Comparison of ENCODE assay signal across 27 cellular contexts in the genomic region with DNA sequence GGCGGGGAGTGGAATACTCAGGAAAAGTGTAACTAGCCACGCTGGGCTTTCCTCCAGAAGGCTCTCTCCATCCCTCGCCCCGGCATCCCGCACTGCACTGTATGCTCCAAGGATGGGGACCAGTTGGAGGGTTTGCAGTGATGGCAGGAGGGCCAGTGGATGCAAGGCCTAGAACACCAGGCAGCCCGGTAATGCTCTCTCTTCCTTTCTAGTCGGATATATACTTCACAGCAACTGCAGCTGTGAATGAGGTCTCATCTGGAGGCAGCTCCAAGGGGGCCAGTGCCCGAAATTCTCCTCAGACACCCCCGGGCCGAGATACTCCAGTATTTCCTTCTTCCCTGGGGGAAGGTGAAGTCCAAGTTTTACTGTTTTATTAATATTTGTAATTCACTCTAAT. TPM values are rescaled to one million over a fixed set of nuclear protein-coding genes. Genes with fewer than 3 reads are reported as not detected.
DNase-seq lines count a peak whose midpoint lies in the region; ATAC-seq, FAIRE-seq and TF ChIP-seq lines count a peak whose summit lies in the region.
"Had no signal": no experiment of that assay in that cellular context is flagged by ENCODE, and none has a peak within 500 bp of the region (broad histone marks: within the 10 kb centered on the region; RNA-seq: fewer than 3 reads in every experiment).

No MANE protein-coding gene starts in this region.

- H3K9ac ChIP-seq in trophoblast cell (ENCODE audit: low read length) = no peak overlapping the region

- H2BK5ac ChIP-seq in trophoblast cell (ENCODE audit: low read depth, low read length, poor library complexity) = no peak overlapping the region

- no peak overlapping the region for H3K14ac ChIP-seq in trophoblast cell (ENCODE audit: low read length)

- no peak for FAIRE-seq in A549 (lab: Jason Lieb, UNC)
- FAIRE-seq: A204.1, GM12878, HepG2 had no signal

- H3K79me1 ChIP-seq in trophoblast cell (ENCODE audit: low read length) = peaks cover 26% of the 10 kb centered on the region

- no peak overlapping the region for H4K91ac ChIP-seq in trophoblast cell (ENCODE audit: low read depth, low read length)

- H3K23ac ChIP-seq in trophoblast cell (ENCODE audit: low read length) = no peak overlapping the region

- TF ChIP-seq POLR2A in A549 (IDR thresholded peaks at IDR 0.05; ENCODE audit: low read length) = no peak

- H3K4me3 Mint-ChIP-seq in Caco-2 (ENCODE audit: unreplicated experiment) (no peak overlapping the region), brain (no peak overlapping the region)
- H3K4me3 Mint-ChIP-seq: CD8-positive, alpha-beta T cell had no signal

- H3K27ac ChIP-seq in A549 (peak overlapping the region; percentile 88 to 94), trophoblast cell (ENCODE audit: low read depth, low read length) (no peak overlapping the region)
- H3K27ac ChIP-seq: C4-2B, SJSA1 had no signal

- intact Hi-C loops in Caco-2 (cut with micrococcal nuclease; ENCODE audit: unreplicated experiment) = no loop called here

- H3K4me2 ChIP-seq in A549 (no peak overlapping the region), trophoblast cell (ENCODE audit: low read length) (no peak overlapping the region)

- H3K27ac Mint-ChIP-seq in Caco-2 (ENCODE audit: unreplicated experiment) (peak overlapping the region; percentile 51), brain (peak overlapping the region in 3 of 5 experiments; percentile 37 to 71 (median 61))
- H3K27ac Mint-ChIP-seq: CD8-positive, alpha-beta T cell had no signal

- in situ Hi-C loops in HAP-1 (cut with MboI; ENCODE audit: low sequenced_read_pairs) = no loop called here

- POLR2A ChIA-PET in A549 (lab: Yijun Ruan, JAX) = interaction anchor here (1.1 kb wide), 1 partner anchor 8 kb away, joined by 3 read pairs; no protein-coding TSS in a partner anchor
- POLR2A ChIA-PET in Caco-2 (lab: Charles Lee) = no interaction called here

- 88% methylated on average over 10 of the region's 10 CpGs for WGBS in A549 (ENCODE audit: missing lambda C conversion rate)
- no CpG with 5 or more reads among the region's 10 CpGs for WGBS in trophoblast cell (ENCODE audit: extremely low coverage, insufficient coverage, insufficient read length)

- H4K8ac ChIP-seq in trophoblast cell (ENCODE audit: low read depth, low read length) = no peak overlapping the region

- no peaks in the 10 kb centered on the region for H3K27me3 Mint-ChIP-seq in Caco-2 (ENCODE audit: insufficient read depth, unreplicated experiment)
- H3K27me3 Mint-ChIP-seq in brain = peaks cover 3% of the 10 kb centered on the region

- H3K27me3 ChIP-seq in Caco-2 (replicated peaks; ENCODE audit: control insufficient read depth, insufficient read depth, low read length) (no peaks in the 10 kb centered on the region), trophoblast cell (ENCODE audit: insufficient read depth, low read length) (no peaks in the 10 kb centered on the region), HAP-1 (ENCODE audit: low read depth) (no peaks in the 10 kb centered on the region)
- H3K27me3 ChIP-seq: SJSA1 had no signal

- H2AFZ ChIP-seq in trophoblast cell (ENCODE audit: insufficient read depth, low read length, poor library complexity) = no peak overlapping the region

- peaks cover 61% of the 10 kb centered on the region for H3K4me1 Mint-ChIP-seq in Caco-2 (ENCODE audit: low read depth, unreplicated experiment)
- H3K4me1 Mint-ChIP-seq in brain = peaks cover 36% of the 10 kb centered on the region

- H3K9me3 Mint-ChIP-seq in Caco-2 (ENCODE audit: unreplicated experiment) (no peaks in the 10 kb centered on the region), brain (no peaks in the 10 kb centered on the region)
- H3K9me3 Mint-ChIP-seq: CD8-positive, alpha-beta T cell had no signal

- H3K9me3 ChIP-seq in A549 (no peaks in the 10 kb centered on the region), Caco-2 (no peaks in the 10 kb centered on the region), trophoblast cell (ENCODE audit: insufficient read depth, low read depth, low read length) (no peaks in the 10 kb centered on the region), HAP-1 (no peaks in the 10 kb centered on the region)
- H3K9me3 ChIP-seq: SJSA1 had no signal

- TF ChIP-seq EP300 in A549 (IDR thresholded peaks at IDR 0.05) = no peak

- H3K36me3 Mint-ChIP-seq in Caco-2 (ENCODE audit: insufficient read depth, unreplicated experiment) = peaks cover 23% of the 10 kb centered on the region
- H3K36me3 Mint-ChIP-seq in brain = peaks cover 4% of the 10 kb centered on the region
- H3K36me3 Mint-ChIP-seq: CD8-positive, alpha-beta T cell had no signal

- TF ChIP-seq RAD21 in A549 (conservative IDR thresholded peaks at IDR 0.05 in 1 of 2, IDR thresholded peaks at IDR 0.05 in 1 of 2) = no peak

- no peak overlapping the region for H2BK120ac ChIP-seq in trophoblast cell (ENCODE audit: insufficient read depth, low read length, poor library complexity)

- CTCF ChIA-PET in A549 (lab: Yijun Ruan, JAX) = no interaction called here
- CTCF ChIA-PET in Caco-2 (lab: Charles Lee) = interaction anchor here (0.9 kb wide), 1 partner anchor 16 kb away, joined by 7 read pairs; no protein-coding TSS in a partner anchor

- no peak overlapping the region for H4K12ac ChIP-seq in trophoblast cell (ENCODE audit: low read depth, low read length)

- H3K36me3 ChIP-seq in Caco-2 (ENCODE audit: control insufficient read depth, insufficient read depth, low read length) (no peaks in the 10 kb centered on the region), trophoblast cell (ENCODE audit: control insufficient read depth in 1 of 2, insufficient read depth in 2 of 2, low read length in 2 of 2) (no peaks in the 10 kb centered on the region), HAP-1 (replicated peaks) (no peaks in the 10 kb centered on the region)
- H3K36me3 ChIP-seq: SJSA1 had no signal

- H3K4me1 ChIP-seq in A549 (peaks cover 35% of the 10 kb centered on the region), Caco-2 (peaks cover 55% of the 10 kb centered on the region), trophoblast cell (ENCODE audit: control insufficient read depth in 1 of 2, insufficient read depth in 2 of 2, low read length in 2 of 2) (peaks cover 28 to 34% of the 10 kb centered on the region in 2 experiments), HAP-1 (peaks cover 15% of the 10 kb centered on the region)

- no TSS peak for BruUV-seq in Caco-2 (replicated peaks; lab: Mats Ljungman, UMichigan)

- H2AK5ac ChIP-seq in trophoblast cell (ENCODE audit: low read length) = no peak overlapping the region

- ATAC-seq in A549 (no peak), GM21576 (IDR thresholded peaks at IDR 0.05; ENCODE audit: unreplicated experiment) (no peak)
- ATAC-seq: CD8-positive, alpha-beta T cell; GM12878; HepG2; PC-3 had no signal

- no peak overlapping the region for H3K18ac ChIP-seq in trophoblast cell (ENCODE audit: low read length)

- H2BK12ac ChIP-seq in trophoblast cell (ENCODE audit: low read length) = peak overlapping the region; percentile 96

- TF ChIP-seq CTCF in A549 (IDR thresholded peaks at IDR 0.05) = no peak
- no peak for TF ChIP-seq CTCF in Caco-2 (IDR thresholded peaks at IDR 0.05; ENCODE audit: insufficient read depth in 1 of 2, low read depth in 1 of 2, low read length in 1 of 2, severe bottlenecking in 1 of 2, unreplicated experiment in 1 of 2)
- TF ChIP-seq CTCF in brain (conservative IDR thresholded peaks at IDR 0.05) = no peak

- H3K4me3 ChIP-seq in A549 (no peak overlapping the region), Caco-2 (ENCODE audit: low read depth, low read length) (no peak overlapping the region), trophoblast cell (ENCODE audit: low read depth, low read length) (no peak overlapping the region), HAP-1 (no peak overlapping the region)
- H3K4me3 ChIP-seq: GM12878, SJSA1 had no signal

- H3K79me2 ChIP-seq in trophoblast cell (ENCODE audit: control insufficient read depth, insufficient read depth, low read length, poor library complexity) = no peaks in the 10 kb centered on the region

- DNase-seq in A549 (ENCODE audit: low read depth in 1 of 2, low spot score in 1 of 2) = no peak
- peak in 1 of 2 experiments; percentile 22 for DNase-seq in Caco-2
- no peak for DNase-seq in trophoblast cell
- no peak for DNase-seq in activated CD4-positive, alpha-beta T cell treated with anti-CD3 and anti-CD28 coated beads, Interleukin-2, amount 50 U/mL, for 4 hours
- no peak for DNase-seq in HAP-1 (ENCODE audit: low spot score in 2 of 2)
- DNase-seq: AML-193; CD8-positive, alpha-beta T cell; DMS 273 treated with DMSO at 0.1 percent for 48 hours; DMS79; EL; GDM1; NCI-H1105 treated with DMSO at 0.1 percent for 48 hours; NCI-H146; NCI-H2029; NCI-H446; NCI-H526; NCI-H82; NK-92 treated with Interleukin-12 subunit alpha and Interleukin-12 subunit beta, amount 100 ng/mL, for 24 hours; PC-3; Right ventricle myocardium superior had no signal

- H3K4ac ChIP-seq in trophoblast cell (ENCODE audit: low read depth, low read length) = no peak overlapping the region

TF ChIP-seq in A549, 52 proteins besides CTCF, POLR2A, EP300 and RAD21:
- TF ChIP-seq BHLHE40 (IDR thresholded peaks at IDR 0.05; ENCODE audit: low read depth, low read length) = no peak

RNA-seq across cellular contexts. Expression of gene SLC2A8, which starts 10.0 kb away (rescaled TPM):
- polyA plus RNA-seq in A549 (2011; rRNA removed) (7.3 and 8.3 TPM in 2 replicates), A549 (2017; fragmentation: RNase III; extraction: RNeasy Plus Mini Kit Qiagen cat#74134 plus additional on column Dnase treatment) (16.0 to 16.3 TPM (median 16.3 TPM) in 3 replicates), brain (ENCODE audit: insufficient read depth, low read depth, low replicate concordance) (23.4 TPM)
- polyA plus RNA-seq in A549 (2012; cell fraction: cytosol; rRNA removed) = 14.2 and 24.1 TPM in 2 replicates
- 37.4 and 58.1 TPM in 2 replicates for polyA plus RNA-seq in A549 (2012; cell fraction: nucleus; rRNA removed)
- 9.9 and 10.5 TPM in 2 replicates for polyA minus RNA-seq in A549 (2011; rRNA and poly(A)+ RNA removed)
- 141 and 144 TPM in 2 replicates for total RNA-seq in Caco-2 (2022)
- polyA plus RNA-seq in trophoblast cell (2013) = 31.3 and 31.4 TPM in 2 replicates

RNA-seq across cellular contexts. Expression of gene ZNF79, which starts 37.2 kb away (rescaled TPM):
- polyA plus RNA-seq in A549 (2011; rRNA removed) (5.7 and 7.4 TPM in 2 replicates), A549 (2017; fragmentation: RNase III; extraction: RNeasy Plus Mini Kit Qiagen cat#74134 plus additional on column Dnase treatment) (4.9 to 5.5 TPM (median 5.1 TPM) in 3 replicates), brain (ENCODE audit: insufficient read depth, low read depth, low replicate concordance) (6.6 TPM)
- 2.5 and 2.7 TPM in 2 replicates for polyA plus RNA-seq in A549 (2012; cell fraction: cytosol; rRNA removed)
- 3.5 and 4.7 TPM in 2 replicates for polyA plus RNA-seq in A549 (2012; cell fraction: nucleus; rRNA removed)
- polyA minus RNA-seq in A549 (2011; rRNA and poly(A)+ RNA removed) = 21.3 and 26.9 TPM in 2 replicates
- 9.2 and 9.3 TPM in 2 replicates for total RNA-seq in Caco-2 (2022)
- 4.7 and 5.3 TPM in 2 replicates for polyA plus RNA-seq in trophoblast cell (2013)
